ENCODE assay signal across 4 cellular contexts in genomic region chr14:85523624-85524023, GRCh38. TPM values are rescaled to one million over a fixed set of nuclear protein-coding genes. Genes with fewer than 3 reads are reported as not detected.
"Had no signal": no experiment of that assay in that cellular context is flagged by ENCODE, and none has a peak within 500 bp of the region (broad histone marks: within the 10 kb centered on the region; RNA-seq: fewer than 3 reads in every experiment).

No MANE protein-coding gene starts in this region.

- ATAC-seq: GM12878 had no signal

- DNase-seq: GDM1, GF-D8 had no signal

- H3K4me3 ChIP-seq: GM12878 had no signal

RNA-seq across cellular contexts. Expression of gene FLRT2, which starts 6.3 kb away (rescaled TPM):
- total RNA-seq: G401 had no signal
- polyA plus RNA-seq: GM12878 had no signal
